Comparison of ENCODE assay signal across 19 cellular contexts in the genomic region with DNA sequence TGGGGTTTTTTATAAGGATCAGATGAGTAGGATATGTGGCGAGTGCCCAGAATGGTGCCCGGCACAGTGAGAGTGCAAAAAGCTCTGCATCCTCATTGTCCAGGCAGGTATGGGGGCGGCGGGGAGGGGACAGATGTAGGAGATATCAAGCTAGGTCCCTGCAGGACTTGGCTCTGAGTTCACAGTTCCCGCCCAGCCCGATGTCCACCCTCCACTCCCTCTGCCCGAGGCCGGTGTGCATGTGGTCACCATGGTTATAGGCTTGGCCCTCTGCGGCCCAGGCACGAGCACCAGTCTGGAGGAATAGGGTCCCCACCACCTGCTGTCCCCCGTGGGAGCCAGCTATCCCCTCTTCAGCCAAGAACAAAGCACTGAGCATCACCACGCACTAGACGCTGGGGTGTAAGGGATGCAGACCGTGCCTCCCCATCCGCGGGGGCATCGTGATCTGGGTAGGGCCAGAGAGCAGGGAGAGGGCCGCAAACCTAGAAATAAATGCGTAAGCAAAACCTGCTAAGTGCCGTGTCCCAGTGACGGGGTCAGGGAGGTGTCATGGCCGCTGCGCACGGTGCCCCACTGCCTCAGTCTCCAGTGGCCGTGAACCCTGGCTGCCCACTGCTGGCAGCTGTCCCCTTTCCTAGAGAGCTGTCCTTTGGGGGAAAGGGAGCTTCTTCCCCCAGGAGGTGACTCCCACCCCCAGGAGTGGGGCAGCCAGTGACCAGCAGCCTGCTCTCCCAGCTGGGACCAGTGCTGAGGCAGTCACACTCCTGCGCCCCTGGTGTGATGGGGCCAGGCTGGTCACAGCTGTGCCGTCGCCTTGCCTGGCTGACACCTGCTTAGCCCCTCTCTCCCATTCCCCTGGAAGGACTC. TPM values are rescaled to one million over a fixed set of nuclear protein-coding genes. Genes with fewer than 3 reads are reported as not detected.
DNase-seq lines count a peak whose midpoint lies in the region; ATAC-seq and TF ChIP-seq lines count a peak whose summit lies in the region.
"Had no signal": no experiment of that assay in that cellular context is flagged by ENCODE, and none has a peak within 500 bp of the region (broad histone marks: within the 10 kb centered on the region; RNA-seq: fewer than 3 reads in every experiment).

No MANE protein-coding gene starts in this region.

- no peaks in the 10 kb centered on the region for H3K36me3 Mint-ChIP-seq in glutamatergic neuron (ENCODE audit: unreplicated experiment)
- no peaks in the 10 kb centered on the region for H3K36me3 Mint-ChIP-seq in activated CD8-positive, alpha-beta T cell treated with anti-CD3 and anti-CD28 coated beads, Interleukin-2, amount 10 ng/mL, durations not matched to agents 7 days and 5 days (ENCODE audit: low read depth)
- H3K36me3 Mint-ChIP-seq: CD4-positive, CD25-positive, alpha-beta regulatory T cell; CD8-positive, alpha-beta memory T cell had no signal

- H3K4me1 ChIP-seq in mucosa of descending colon (ENCODE audit: low read depth), result no peaks in the 10 kb centered on the region

- H3K27ac Mint-ChIP-seq in glutamatergic neuron (ENCODE audit: unreplicated experiment), result peak overlapping the region; percentile 38
- H3K27ac Mint-ChIP-seq in activated CD8-positive, alpha-beta T cell treated with anti-CD3 and anti-CD28 coated beads, Interleukin-2, amount 10 ng/mL, durations not matched to agents 7 days and 5 days, result no peak overlapping the region
- H3K27ac Mint-ChIP-seq: B cell; CD8-positive, alpha-beta memory T cell; HFFc6 had no signal

- H3K4me3 ChIP-seq in H7 (ENCODE audit: insufficient read depth, low read depth, low read length), result no peak overlapping the region
- no peak overlapping the region for H3K4me3 ChIP-seq in mucosa of descending colon
- H3K4me3 ChIP-seq: GM23248 had no signal

- DNase-seq in H7 (peak; percentile 51), glutamatergic neuron (peak; percentile 33), mucosa of descending colon (peak in 2 of 3 donors; percentile 9 to 36)
- DNase-seq in activated CD8-positive, alpha-beta T cell treated with anti-CD3 and anti-CD28 coated beads, Interleukin-2, amount 10 ng/mL, durations not matched to agents 7 days and 5 days, result no peak
- DNase-seq in stimulated activated CD4-positive, alpha-beta T cell treated with anti-CD3 and anti-CD28 coated beads, Interleukin-4, amount 100 ng/mL, for 24 hours, result no peak
- DNase-seq: C1 segment of cervical spinal cord; CD4-positive, CD25-positive, alpha-beta regulatory T cell; CD8-positive, alpha-beta memory T cell; COR-L47; DMS 273 treated with DMSO at 0.1 percent for 48 hours; DMS53; DND-41; GM23248; HFFc6; IMR-90 had no signal

- no peaks in the 10 kb centered on the region for H3K9me3 ChIP-seq in mucosa of descending colon

- CTCF ChIA-PET in activated CD8-positive, alpha-beta T cell treated with anti-CD3 and anti-CD28 coated beads, Interleukin-2, amount 10 ng/mL, durations not matched to agents 7 days and 5 days (lab: Charles Lee), result no interaction called here

- intact Hi-C loops in mucosa of descending colon (cut with DNase I, micrococcal nuclease), result no loop called here

- no peaks in the 10 kb centered on the region for H3K27me3 Mint-ChIP-seq in glutamatergic neuron (ENCODE audit: unreplicated experiment)
- H3K27me3 Mint-ChIP-seq in activated CD8-positive, alpha-beta T cell treated with anti-CD3 and anti-CD28 coated beads, Interleukin-2, amount 10 ng/mL, durations not matched to agents 7 days and 5 days (ENCODE audit: low read depth), result no peaks in the 10 kb centered on the region
- H3K27me3 Mint-ChIP-seq: B cell; CD4-positive, CD25-positive, alpha-beta regulatory T cell had no signal

- ATAC-seq in mucosa of descending colon (no peak), HG03135 (IDR thresholded peaks at IDR 0.05; ENCODE audit: unreplicated experiment) (no peak)
- ATAC-seq in activated CD8-positive, alpha-beta T cell treated with anti-CD3 and anti-CD28 coated beads, Interleukin-2, amount 10 ng/mL, durations not matched to agents 7 days and 5 days, result no peak
- ATAC-seq: HCT116 had no signal

- H3K4me3 Mint-ChIP-seq in glutamatergic neuron (ENCODE audit: unreplicated experiment), result no peak overlapping the region
- no peak overlapping the region for H3K4me3 Mint-ChIP-seq in activated CD8-positive, alpha-beta T cell treated with anti-CD3 and anti-CD28 coated beads, Interleukin-2, amount 10 ng/mL, durations not matched to agents 7 days and 5 days
- H3K4me3 Mint-ChIP-seq: B cell; CD4-positive, CD25-positive, alpha-beta regulatory T cell; CD8-positive, alpha-beta memory T cell; HFFc6 had no signal

- H3K36me3 ChIP-seq in H7 (replicated peaks; ENCODE audit: control insufficient read depth, insufficient read depth, low read length) (no peaks in the 10 kb centered on the region; the same call in 1 of the 2 replicates), mucosa of descending colon (ENCODE audit: low read depth) (no peaks in the 10 kb centered on the region)

- TF ChIP-seq CTCF in glutamatergic neuron (IDR thresholded peaks at IDR 0.05; ENCODE audit: partially characterized antibody, unreplicated experiment) (no peak), mucosa of descending colon (IDR thresholded peaks at IDR 0.05) (no peak)

- POLR2A ChIA-PET in activated CD8-positive, alpha-beta T cell treated with anti-CD3 and anti-CD28 coated beads, Interleukin-2, amount 10 ng/mL, durations not matched to agents 7 days and 5 days (lab: Charles Lee), result no interaction called here

- H3K27me3 ChIP-seq in H7 (ENCODE audit: control insufficient read depth, insufficient read depth, low read length), result no peaks in the 10 kb centered on the region

- H3K9me3 Mint-ChIP-seq in glutamatergic neuron (ENCODE audit: unreplicated experiment), result no peaks in the 10 kb centered on the region
- no peaks in the 10 kb centered on the region for H3K9me3 Mint-ChIP-seq in activated CD8-positive, alpha-beta T cell treated with anti-CD3 and anti-CD28 coated beads, Interleukin-2, amount 10 ng/mL, durations not matched to agents 7 days and 5 days (ENCODE audit: insufficient read depth)
- H3K9me3 Mint-ChIP-seq: CD4-positive, CD25-positive, alpha-beta regulatory T cell; CD8-positive, alpha-beta memory T cell; HFFc6 had no signal

- peaks cover 12% of the 10 kb centered on the region for H3K4me1 Mint-ChIP-seq in glutamatergic neuron (ENCODE audit: low read depth, unreplicated experiment)
- H3K4me1 Mint-ChIP-seq in activated CD8-positive, alpha-beta T cell treated with anti-CD3 and anti-CD28 coated beads, Interleukin-2, amount 10 ng/mL, durations not matched to agents 7 days and 5 days (ENCODE audit: low read depth), result no peaks in the 10 kb centered on the region
- H3K4me1 Mint-ChIP-seq: B cell; CD4-positive, CD25-positive, alpha-beta regulatory T cell; CD8-positive, alpha-beta memory T cell had no signal

RNA-seq across cellular contexts. Expression of a gene that starts 12.0 kb away (rescaled TPM):
- total RNA-seq in H7 (2014; rRNA removed; shearing (Covaris generic)), result 1.4 and 3.7 TPM in 2 replicates
- 36.9 TPM for total RNA-seq in glutamatergic neuron (ENCODE audit: unreplicated experiment)
- total RNA-seq in mucosa of descending colon, result 10 to 100 TPM; 18.0 to 74.5 (median 36.0) TPM
- not detected for total RNA-seq in activated CD8-positive, alpha-beta T cell treated with anti-CD3 and anti-CD28 coated beads, Interleukin-2, amount 10 ng/mL, durations not matched to agents 7 days and 5 days
- total RNA-seq: A172; B cell; CD4-positive, CD25-positive, alpha-beta regulatory T cell; CD8-positive, alpha-beta memory T cell; HFFc6; IMR-90 had no signal

Comparison
In these comparisons a context has a peak if more than half of its experiments do, and no peak if none do; other contexts are left out.
1. DNase-seq: peak in H7 (single experiment), glutamatergic neuron (single experiment) and mucosa of descending colon (2 of 3); none in activated CD8-positive, alpha-beta T cell treated with anti-CD3 and anti-CD28 coated beads, Interleukin-2, amount 10 ng/mL, durations not matched to agents 7 days and 5 days (single experiment) and stimulated activated CD4-positive, alpha-beta T cell treated with anti-CD3 and anti-CD28 coated beads, Interleukin-4, amount 100 ng/mL, for 24 hours (single experiment).